8 cellular contexts compared by ENCODE assay signal in genomic region chr12:49705479-49706267, GRCh38. TPM values are rescaled to one million over a fixed set of nuclear protein-coding genes. Genes with fewer than 3 reads are reported as not detected.
DNase-seq lines count a peak whose midpoint lies in the region; ATAC-seq and TF ChIP-seq lines count a peak whose summit lies in the region.

No MANE protein-coding gene starts in this region.

- no peaks in the 10 kb centered on the region for H3K36me3 ChIP-seq in HUES48 (ENCODE audit: control insufficient read depth, insufficient read depth, low read length)

- intact Hi-C loops in left cardiac atrium (cut with DNase I): loop anchor here (2.0 kb wide), 2 partner anchors 33 to 61 kb away; no protein-coding TSS in a partner anchor

- peaks cover 5% of the 10 kb centered on the region for H3K27me3 Mint-ChIP-seq in activated T-helper 17 cell treated with anti-CD3 and anti-CD28 coated beads, Interleukin-2, amount 50 U/mL, for 72 hours
- H3K27me3 Mint-ChIP-seq in progenitor cell of endocrine pancreas: peaks cover 47% of the 10 kb centered on the region

- H3K9me3 Mint-ChIP-seq in activated T-helper 17 cell treated with anti-CD3 and anti-CD28 coated beads, Interleukin-2, amount 50 U/mL, for 72 hours: no peaks in the 10 kb centered on the region
- peaks cover 3% of the 10 kb centered on the region for H3K9me3 Mint-ChIP-seq in progenitor cell of endocrine pancreas (ENCODE audit: low read depth)

- DNase-seq in D341Med (ENCODE audit: low spot score) (peak; percentile 36), left cardiac atrium (peak; percentile 71), progenitor cell of endocrine pancreas (ENCODE audit: low spot score, unreplicated experiment) (no peak), mesenteric fat pad (ENCODE audit: low spot score) (no peak)

- peaks cover 4% of the 10 kb centered on the region for H3K36me3 Mint-ChIP-seq in activated T-helper 17 cell treated with anti-CD3 and anti-CD28 coated beads, Interleukin-2, amount 50 U/mL, for 72 hours (ENCODE audit: low read depth)
- H3K36me3 Mint-ChIP-seq in progenitor cell of endocrine pancreas (ENCODE audit: insufficient read depth): peaks cover 2% of the 10 kb centered on the region

- peak overlapping the region; percentile 75 for H3K27ac ChIP-seq in HUES48 (ENCODE audit: low read depth, low read length)

- H3K4me1 Mint-ChIP-seq in activated T-helper 17 cell treated with anti-CD3 and anti-CD28 coated beads, Interleukin-2, amount 50 U/mL, for 72 hours: peaks cover 37% of the 10 kb centered on the region
- peaks cover 4% of the 10 kb centered on the region for H3K4me1 Mint-ChIP-seq in progenitor cell of endocrine pancreas (ENCODE audit: low read depth)

- ATAC-seq in activated T-helper 17 cell treated with anti-CD3 and anti-CD28 coated beads, Interleukin-2, amount 50 U/mL, for 72 hours (replicated peaks): peak; percentile 20
- ATAC-seq in left cardiac atrium (peak in 1 of 2 donors; percentile 34), GM21528 (IDR thresholded peaks at IDR 0.05; ENCODE audit: low FRiP score, unreplicated experiment) (no peak), GM21526 (IDR thresholded peaks at IDR 0.05; ENCODE audit: low FRiP score, unreplicated experiment) (no peak)

- peak overlapping the region; percentile 36; the same call in 1 of the 2 replicates for H3K9ac ChIP-seq in HUES48 (ENCODE audit: low read depth, low read length)

- peak overlapping the region; percentile 93 for H3K4me3 Mint-ChIP-seq in activated T-helper 17 cell treated with anti-CD3 and anti-CD28 coated beads, Interleukin-2, amount 50 U/mL, for 72 hours
- peak overlapping the region; percentile 85 for H3K4me3 Mint-ChIP-seq in progenitor cell of endocrine pancreas (ENCODE audit: low read depth)

- H3K27me3 ChIP-seq in HUES48 (ENCODE audit: control insufficient read depth, insufficient read depth, low read length): peaks cover 23% of the 10 kb centered on the region

- peaks cover 30% of the 10 kb centered on the region for H3K4me1 ChIP-seq in HUES48 (ENCODE audit: control insufficient read depth, insufficient read depth, low read length)

- H3K9me3 ChIP-seq in HUES48 (ENCODE audit: control insufficient read depth, insufficient read depth, low read length): no peaks in the 10 kb centered on the region

- peak overlapping the region; percentile 85 for H3K27ac Mint-ChIP-seq in activated T-helper 17 cell treated with anti-CD3 and anti-CD28 coated beads, Interleukin-2, amount 50 U/mL, for 72 hours
- peak overlapping the region; percentile 53 for H3K27ac Mint-ChIP-seq in progenitor cell of endocrine pancreas

- TF ChIP-seq CTCF in progenitor cell of endocrine pancreas (IDR thresholded peaks at IDR 0.05; ENCODE audit: unreplicated experiment): no peak

- H3K4me3 ChIP-seq in HUES48 (ENCODE audit: low read depth, low read length): peak overlapping the region; percentile 71

RNA-seq across cellular contexts. Expression of gene FMNL3, which starts 1.5 kb away (rescaled TPM):
- total RNA-seq in activated T-helper 17 cell treated with anti-CD3 and anti-CD28 coated beads, Interleukin-2, amount 50 U/mL, for 72 hours: 10 to 100 TPM; 19.9 to 33.8 TPM
- total RNA-seq in left cardiac atrium: 10 to 100 TPM; 12.2 to 21.2 TPM
- 10.8 and 11.9 TPM in 2 replicates for total RNA-seq in progenitor cell of endocrine pancreas
- total RNA-seq in mesenteric fat pad: 26.4 TPM

RNA-seq across cellular contexts. Expression of gene TMBIM6, which starts 35.7 kb away (rescaled TPM):
- total RNA-seq in activated T-helper 17 cell treated with anti-CD3 and anti-CD28 coated beads, Interleukin-2, amount 50 U/mL, for 72 hours: 100 to 1,000 TPM; 407 to 411 TPM
- 100 to 1,000 TPM; 260 to 276 TPM for total RNA-seq in left cardiac atrium
- total RNA-seq in progenitor cell of endocrine pancreas: 442 and 449 TPM in 2 replicates
- total RNA-seq in mesenteric fat pad: 477 TPM

Comparison
In these comparisons a context has a peak if more than half of its experiments do, and no peak if none do; other contexts are left out.
1. DNase-seq: peak in D341Med (single experiment) and left cardiac atrium (single experiment); none in progenitor cell of endocrine pancreas (single experiment) and mesenteric fat pad (single experiment).